13 cellular contexts compared by ENCODE assay signal in genomic region chr14:51342226-51342625, GRCh38.
DNase-seq lines count a peak whose midpoint lies in the region; ATAC-seq, FAIRE-seq and TF ChIP-seq lines count a peak whose summit lies in the region.
"Had no signal": no experiment of that assay in that cellular context is flagged by ENCODE, and none has a peak within 500 bp of the region (broad histone marks: within the 10 kb centered on the region; RNA-seq: fewer than 3 reads in every experiment).

No MANE protein-coding gene starts in this region.

- 37 to 45% methylated on average over 4 of the region's 4 CpGs for WGBS in esophagus squamous epithelium, 2 donors

- CTCF ChIA-PET in A673 (lab: Charles Lee), result no interaction called here

- H3K4me3 ChIP-seq in A673 (ENCODE audit: low read depth, low read length, poor library complexity, severe bottlenecking) (no peak overlapping the region), esophagus squamous epithelium (no peak overlapping the region)
- H3K4me3 ChIP-seq: cardiac muscle cell, tibial nerve had no signal

- DNase-seq in A673 (ENCODE audit: low spot score) (peak; percentile 17), HCEC 1CT (peak; percentile 54), RCC 7860 (ENCODE audit: low spot score) (peak; percentile 31), esophagus squamous epithelium (lab: John Stamatoyannopoulos, UW) (no peak)
- no peak for DNase-seq in activated CD4-positive, alpha-beta T cell treated with anti-CD3 and anti-CD28 coated beads, Interleukin-2, amount 50 U/mL, for 4 hours
- DNase-seq: AML-193, KG1, NCI-H2107 had no signal

- no peak for ATAC-seq in GM19324 (IDR thresholded peaks at IDR 0.05; ENCODE audit: low FRiP score, unreplicated experiment)
- ATAC-seq in HG02885 (IDR thresholded peaks at IDR 0.05; ENCODE audit: poor library complexity, unreplicated experiment), result no peak
- ATAC-seq in HG03045 (IDR thresholded peaks at IDR 0.05; ENCODE audit: unreplicated experiment), result no peak

- H3K4me1 ChIP-seq in A673 (ENCODE audit: insufficient read depth, low read length, poor library complexity, severe bottlenecking) (no peaks in the 10 kb centered on the region), esophagus squamous epithelium (peaks cover 0 to 32% (median 16%) of the 10 kb centered on the region in 3 donors)
- H3K4me1 ChIP-seq: tibial nerve had no signal

- POLR2A ChIA-PET in A673 (lab: Charles Lee; ENCODE audit: low non-redundant PET), result no interaction called here

- TF ChIP-seq POLR2A in esophagus squamous epithelium (IDR thresholded peaks at IDR 0.05), result no peak

- FAIRE-seq in RCC 7860 (lab: Jason Lieb, UNC), result no peak

- intact Hi-C loops in A673 (cut with micrococcal nuclease; ENCODE audit: unreplicated experiment), result no loop called here
- intact Hi-C loops in esophagus squamous epithelium (cut with DNase I), result no loop called here

- no TSS peak for BruUV-seq in A673 (replicated peaks; lab: Mats Ljungman, UMichigan)

- H3K36me3 ChIP-seq in A673 (ENCODE audit: insufficient read depth, low read length, poor library complexity, severe bottlenecking) (no peaks in the 10 kb centered on the region), esophagus squamous epithelium (no peaks in the 10 kb centered on the region)
- H3K36me3 ChIP-seq: cardiac muscle cell, tibial nerve had no signal

- TF ChIP-seq CTCF in A673 (conservative IDR thresholded peaks at IDR 0.05; ENCODE audit: low read depth, low read length) (no peak), esophagus squamous epithelium (IDR thresholded peaks at IDR 0.05) (no peak)

- peaks cover 7% of the 10 kb centered on the region for H3K9me3 ChIP-seq in A673 (ENCODE audit: low read depth, low read length, poor library complexity, severe bottlenecking)
- H3K9me3 ChIP-seq in esophagus squamous epithelium, result no peaks in the 10 kb centered on the region
- H3K9me3 ChIP-seq: tibial nerve had no signal

- H3K27ac ChIP-seq in A673 (ENCODE audit: low read depth, low read length, poor library complexity, severe bottlenecking), result no peak overlapping the region
- H3K27ac ChIP-seq in esophagus squamous epithelium, result peak overlapping the region; percentile 44 to 83 (median 76)
- H3K27ac ChIP-seq: cardiac muscle cell, tibial nerve had no signal

- H3K27me3 ChIP-seq in A673 (replicated peaks; ENCODE audit: insufficient read depth, low read depth, low read length, poor library complexity) (no peaks in the 10 kb centered on the region), esophagus squamous epithelium (no peaks in the 10 kb centered on the region)
- H3K27me3 ChIP-seq: cardiac muscle cell, tibial nerve had no signal

Comparison
In these comparisons a context has a peak if more than half of its experiments do, and no peak if none do; other contexts are left out.
1. DNase-seq: peak in A673 (single experiment), HCEC 1CT (single experiment) and RCC 7860 (single experiment); none in esophagus squamous epithelium (single experiment) and activated CD4-positive, alpha-beta T cell treated with anti-CD3 and anti-CD28 coated beads, Interleukin-2, amount 50 U/mL, for 4 hours (0 of 2).